1 cellular context compared by ENCODE assay signal in the genomic region with DNA sequence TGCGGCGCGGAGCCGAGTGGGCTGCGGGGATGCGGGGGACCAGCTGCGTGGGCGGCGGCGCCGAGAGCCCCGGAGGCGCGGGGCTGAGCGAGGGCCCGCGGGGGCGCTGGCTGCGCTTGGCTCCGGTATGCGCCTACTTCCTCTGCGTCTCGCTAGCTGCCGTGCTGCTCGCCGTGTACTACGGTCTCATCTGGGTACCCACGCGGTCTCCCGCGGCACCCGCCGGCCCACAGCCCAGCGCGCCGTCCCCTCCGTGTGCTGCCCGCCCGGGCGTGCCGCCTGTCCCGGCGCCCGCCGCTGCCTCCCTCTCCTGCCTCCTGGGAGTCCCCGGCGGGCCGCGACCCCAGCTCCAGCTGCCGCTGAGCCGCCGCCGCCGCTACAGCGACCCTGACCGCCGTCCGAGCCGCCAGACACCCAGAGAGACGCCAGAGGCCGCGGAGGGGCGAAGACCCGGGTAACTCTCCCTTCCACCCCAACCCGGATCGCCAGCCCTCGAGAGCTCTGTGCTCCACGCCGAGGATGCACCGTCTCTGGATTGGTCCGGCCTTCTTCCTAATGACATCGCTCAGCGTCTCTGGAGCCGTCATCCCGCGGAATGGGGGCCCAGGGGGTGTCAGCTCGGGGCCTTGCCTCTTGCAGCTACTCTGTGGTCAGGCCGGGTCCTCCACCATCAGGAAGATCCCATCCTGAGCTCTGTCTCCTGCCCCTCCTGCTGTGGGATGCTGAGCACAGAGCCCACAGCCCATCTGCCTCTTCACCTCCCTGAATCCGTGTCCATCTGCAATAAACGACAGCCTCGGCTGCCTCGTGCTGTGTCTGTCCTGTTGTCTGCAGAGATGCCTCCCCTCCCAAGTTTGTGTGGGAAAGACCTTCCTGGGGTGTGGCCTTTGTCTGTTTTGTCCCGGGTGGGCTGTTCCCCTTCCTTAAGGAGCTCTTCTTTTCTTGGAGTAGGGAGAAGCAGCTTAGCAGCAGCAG.
TF ChIP-seq lines count a peak whose summit lies in the region.

No MANE protein-coding gene starts in this region.

TF ChIP-seq in GM12878, 131 proteins besides CTCF, POLR2A, EP300 and RAD21 (continued from another document):
- no peak for TF ChIP-seq ZBTB4 (CRISPR knock-in tag; IDR thresholded peaks at IDR 0.05)
- TF ChIP-seq RCOR1 (conservative IDR thresholded peaks at IDR 0.05; ENCODE audit: low read depth, low read length), result no peak
- no peak for TF ChIP-seq FOS (IDR thresholded peaks at IDR 0.05; ENCODE audit: borderline replicate concordance, extremely low read depth, insufficient read length)
- TF ChIP-seq, protein P1, sequence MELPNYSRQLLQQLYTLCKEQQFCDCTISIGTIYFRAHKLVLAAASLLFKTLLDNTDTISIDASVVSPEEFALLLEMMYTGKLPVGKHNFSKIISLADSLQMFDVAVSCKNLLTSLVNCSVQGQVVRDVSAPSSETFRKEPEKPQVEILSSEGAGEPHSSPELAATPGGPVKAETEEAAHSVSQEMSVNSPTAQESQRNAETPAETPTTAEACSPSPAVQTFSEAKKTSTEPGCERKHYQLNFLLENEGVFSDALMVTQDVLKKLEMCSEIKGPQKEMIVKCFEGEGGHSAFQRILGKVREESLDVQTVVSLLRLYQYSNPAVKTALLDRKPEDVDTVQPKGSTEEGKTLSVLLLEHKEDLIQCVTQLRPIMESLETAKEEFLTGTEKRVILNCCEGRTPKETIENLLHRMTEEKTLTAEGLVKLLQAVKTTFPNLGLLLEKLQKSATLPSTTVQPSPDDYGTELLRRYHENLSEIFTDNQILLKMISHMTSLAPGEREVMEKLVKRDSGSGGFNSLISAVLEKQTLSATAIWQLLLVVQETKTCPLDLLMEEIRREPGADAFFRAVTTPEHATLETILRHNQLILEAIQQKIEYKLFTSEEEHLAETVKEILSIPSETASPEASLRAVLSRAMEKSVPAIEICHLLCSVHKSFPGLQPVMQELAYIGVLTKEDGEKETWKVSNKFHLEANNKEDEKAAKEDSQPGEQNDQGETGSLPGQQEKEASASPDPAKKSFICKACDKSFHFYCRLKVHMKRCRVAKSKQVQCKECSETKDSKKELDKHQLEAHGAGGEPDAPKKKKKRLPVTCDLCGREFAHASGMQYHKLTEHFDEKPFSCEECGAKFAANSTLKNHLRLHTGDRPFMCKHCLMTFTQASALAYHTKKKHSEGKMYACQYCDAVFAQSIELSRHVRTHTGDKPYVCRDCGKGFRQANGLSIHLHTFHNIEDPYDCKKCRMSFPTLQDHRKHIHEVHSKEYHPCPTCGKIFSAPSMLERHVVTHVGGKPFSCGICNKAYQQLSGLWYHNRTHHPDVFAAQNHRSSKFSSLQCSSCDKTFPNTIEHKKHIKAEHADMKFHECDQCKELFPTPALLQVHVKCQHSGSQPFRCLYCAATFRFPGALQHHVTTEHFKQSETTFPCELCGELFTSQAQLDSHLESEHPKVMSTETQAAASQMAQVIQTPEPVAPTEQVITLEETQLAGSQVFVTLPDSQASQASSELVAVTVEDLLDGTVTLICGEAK (IDR thresholded peaks at IDR 0.05; ENCODE audit: borderline replicate concordance), result no peak
- TF ChIP-seq TAF1 (IDR thresholded peaks at IDR 0.05; ENCODE audit: borderline replicate concordance, low read depth, low read length), result no peak
- TF ChIP-seq ZNF24 (IDR thresholded peaks at IDR 0.05), result no peak
- no peak for TF ChIP-seq MYC (IDR thresholded peaks at IDR 0.05; ENCODE audit: insufficient read depth, insufficient read length, insufficient replicate concordance, low read length, severe bottlenecking)
- TF ChIP-seq ZBED1 (IDR thresholded peaks at IDR 0.05; ENCODE audit: borderline replicate concordance), result no peak
- no peak for TF ChIP-seq CBX5 (IDR thresholded peaks at IDR 0.05; ENCODE audit: low read depth)
- TF ChIP-seq, protein P2, sequence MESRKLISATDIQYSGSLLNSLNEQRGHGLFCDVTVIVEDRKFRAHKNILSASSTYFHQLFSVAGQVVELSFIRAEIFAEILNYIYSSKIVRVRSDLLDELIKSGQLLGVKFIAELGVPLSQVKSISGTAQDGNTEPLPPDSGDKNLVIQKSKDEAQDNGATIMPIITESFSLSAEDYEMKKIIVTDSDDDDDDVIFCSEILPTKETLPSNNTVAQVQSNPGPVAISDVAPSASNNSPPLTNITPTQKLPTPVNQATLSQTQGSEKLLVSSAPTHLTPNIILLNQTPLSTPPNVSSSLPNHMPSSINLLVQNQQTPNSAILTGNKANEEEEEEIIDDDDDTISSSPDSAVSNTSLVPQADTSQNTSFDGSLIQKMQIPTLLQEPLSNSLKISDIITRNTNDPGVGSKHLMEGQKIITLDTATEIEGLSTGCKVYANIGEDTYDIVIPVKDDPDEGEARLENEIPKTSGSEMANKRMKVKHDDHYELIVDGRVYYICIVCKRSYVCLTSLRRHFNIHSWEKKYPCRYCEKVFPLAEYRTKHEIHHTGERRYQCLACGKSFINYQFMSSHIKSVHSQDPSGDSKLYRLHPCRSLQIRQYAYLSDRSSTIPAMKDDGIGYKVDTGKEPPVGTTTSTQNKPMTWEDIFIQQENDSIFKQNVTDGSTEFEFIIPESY (IDR thresholded peaks at IDR 0.05), result no peak
- no peak for TF ChIP-seq NR2C1 (IDR thresholded peaks at IDR 0.05)
- TF ChIP-seq ATF7 (IDR thresholded peaks at IDR 0.05; ENCODE audit: low read depth), result no peak
- TF ChIP-seq TCF3 (IDR thresholded peaks at IDR 0.05; ENCODE audit: borderline replicate concordance, insufficient read depth, low read depth, low read length), result no peak
- no peak for TF ChIP-seq RFX5 (IDR thresholded peaks at IDR 0.05; ENCODE audit: low read depth, low read length)
- TF ChIP-seq POU2F2 (IDR thresholded peaks at IDR 0.05; ENCODE audit: borderline replicate concordance, low read depth, low read length), result no peak
- no peak for TF ChIP-seq CBX3 (IDR thresholded peaks at IDR 0.05; ENCODE audit: borderline replicate concordance, low read depth)
- TF ChIP-seq NR2F1 (conservative IDR thresholded peaks at IDR 0.05), result peak; percentile 63; the same call in 1 of the 2 replicates
- TF ChIP-seq SRF (IDR thresholded peaks at IDR 0.05; ENCODE audit: low read depth in 2 of 2, low read length in 2 of 2), result no peak
- TF ChIP-seq SP1 (IDR thresholded peaks at IDR 0.05; ENCODE audit: low read depth, low read length), result peak; percentile 41
- no peak for TF ChIP-seq HDAC6 (IDR thresholded peaks at IDR 0.05; ENCODE audit: unreplicated experiment)
- no peak for TF ChIP-seq CREB1 (IDR thresholded peaks at IDR 0.05; ENCODE audit: low read depth)
- no peak for TF ChIP-seq BRCA1 (IDR thresholded peaks at IDR 0.05; ENCODE audit: low read depth, low read length)
- TF ChIP-seq ESRRA (IDR thresholded peaks at IDR 0.05; ENCODE audit: low read length), result no peak
- no peak for TF ChIP-seq MTA2 (IDR thresholded peaks at IDR 0.05; ENCODE audit: low read depth)
- TF ChIP-seq JUNB (IDR thresholded peaks at IDR 0.05), result no peak
- TF ChIP-seq, protein P3, sequence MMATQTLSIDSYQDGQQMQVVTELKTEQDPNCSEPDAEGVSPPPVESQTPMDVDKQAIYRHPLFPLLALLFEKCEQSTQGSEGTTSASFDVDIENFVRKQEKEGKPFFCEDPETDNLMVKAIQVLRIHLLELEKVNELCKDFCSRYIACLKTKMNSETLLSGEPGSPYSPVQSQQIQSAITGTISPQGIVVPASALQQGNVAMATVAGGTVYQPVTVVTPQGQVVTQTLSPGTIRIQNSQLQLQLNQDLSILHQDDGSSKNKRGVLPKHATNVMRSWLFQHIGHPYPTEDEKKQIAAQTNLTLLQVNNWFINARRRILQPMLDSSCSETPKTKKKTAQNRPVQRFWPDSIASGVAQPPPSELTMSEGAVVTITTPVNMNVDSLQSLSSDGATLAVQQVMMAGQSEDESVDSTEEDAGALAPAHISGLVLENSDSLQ (IDR thresholded peaks at IDR 0.05), result no peak
- TF ChIP-seq CBFB (IDR thresholded peaks at IDR 0.05; ENCODE audit: low read depth), result no peak
- TF ChIP-seq MEF2A (IDR thresholded peaks at IDR 0.05; ENCODE audit: insufficient read depth, low read depth, low read length), result no peak
- no peak for TF ChIP-seq NBN (IDR thresholded peaks at IDR 0.05)
- peak; percentile 41 to 97 for TF ChIP-seq EGR1 (IDR thresholded peaks at IDR 0.05; ENCODE audit: borderline replicate concordance in 1 of 2, low read depth in 2 of 2, low read length in 2 of 2)
- no peak for TF ChIP-seq SIX5 (IDR thresholded peaks at IDR 0.05; ENCODE audit: low read depth, low read length, severe bottlenecking)
- no peak for TF ChIP-seq RAD51 (IDR thresholded peaks at IDR 0.05)
